Comparison of ENCODE assay signal across 19 cellular contexts in the genomic region with DNA sequence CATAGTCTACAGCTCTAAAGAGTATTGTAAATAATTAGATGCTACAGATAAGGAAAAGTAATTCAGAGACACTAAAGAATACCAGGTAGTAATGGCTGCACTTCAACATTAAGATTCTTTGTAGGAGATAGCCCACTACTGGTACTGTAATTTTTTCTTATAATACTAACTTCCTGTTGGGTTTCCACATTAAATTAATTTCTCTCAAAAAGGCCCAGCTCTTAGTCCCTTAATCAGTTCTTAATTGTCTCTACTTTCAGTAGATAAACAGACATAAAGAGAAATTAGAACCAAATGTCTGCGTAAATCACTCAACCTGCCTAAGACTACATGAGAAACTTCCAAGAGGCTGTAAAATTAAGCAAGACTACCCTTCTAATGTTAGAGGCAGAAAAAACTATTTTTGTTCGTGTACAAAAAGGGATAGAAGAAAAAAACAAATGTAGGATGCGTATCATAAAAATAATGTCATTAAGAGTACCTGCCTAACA.
"Had no signal": no experiment of that assay in that cellular context is flagged by ENCODE, and none has a peak within 500 bp of the region (broad histone marks: within the 10 kb centered on the region; RNA-seq: fewer than 3 reads in every experiment).

No MANE protein-coding gene starts in this region.

- DNase-seq: activated CD4-positive, alpha-beta T cell treated with anti-CD3 and anti-CD28 coated beads, Interleukin-2, amount 50 U/mL, for 1 hour; activated naive CD4-positive, alpha-beta T cell treated with Interleukin-2 at 50 U/mL for 16 hours; activated naive CD8-positive, alpha-beta T cell treated with anti-CD3 and anti-CD28 coated beads, Interleukin-2, amount 50 U/mL, for 24 hours; aorta; dorsolateral prefrontal cortex; endodermal cell; erythroblast; left lung; mucosa of descending colon; nephron progenitor cell; occipital lobe; right cardiac atrium; SW 1271; T-helper 9 cell had no signal

- H3K27me3 Mint-ChIP-seq: activated naive CD8-positive, alpha-beta T cell treated with anti-CD3 and anti-CD28 coated beads, Interleukin-2, amount 50 U/mL, for 24 hours; activated T-helper 17 cell treated with anti-CD3 and anti-CD28 coated beads, Interleukin-2, amount 50 U/mL, for 72 hours; stimulated activated naive CD8-positive, alpha-beta T cell treated with anti-CD3 and anti-CD28 coated beads, Interleukin-15, Interleukin-2, amounts not matched to agents 100 ng/mL and 50 ng/mL, for 24 hours had no signal

- H3K4me3 ChIP-seq: dorsolateral prefrontal cortex, left lung, mucosa of descending colon, prostate gland had no signal

- H3K27ac ChIP-seq: prostate gland had no signal

- H3K4me1 ChIP-seq: prostate gland had no signal

- FAIRE-seq: keratinocyte had no signal

- H3K36me3 ChIP-seq: prostate gland had no signal

- H3K4me1 Mint-ChIP-seq: endodermal cell had no signal

- ATAC-seq: activated CD4-positive, CD25-positive, alpha-beta regulatory T cell treated with anti-CD3 and anti-CD28 coated beads, Interleukin-2, amount 50 U/mL, for 24 hours; activated naive CD8-positive, alpha-beta T cell treated with anti-CD3 and anti-CD28 coated beads, Interleukin-2, amount 50 U/mL, for 24 hours; activated T-helper 17 cell treated with anti-CD3 and anti-CD28 coated beads, Interleukin-2, amount 50 U/mL, for 72 hours; left lung; mucosa of descending colon had no signal

- H3K27ac Mint-ChIP-seq: activated naive CD8-positive, alpha-beta T cell treated with anti-CD3 and anti-CD28 coated beads, Interleukin-2, amount 50 U/mL, for 24 hours had no signal

- H3K9me3 ChIP-seq: left lung, mucosa of descending colon, prostate gland had no signal

- H3K4me3 Mint-ChIP-seq: activated naive CD8-positive, alpha-beta T cell treated with anti-CD3 and anti-CD28 coated beads, Interleukin-2, amount 50 U/mL, for 24 hours; endodermal cell; nephron progenitor cell; stimulated activated naive CD8-positive, alpha-beta T cell treated with anti-CD3 and anti-CD28 coated beads, Interleukin-15, Interleukin-2, amounts not matched to agents 100 ng/mL and 50 ng/mL, for 24 hours had no signal

- H3K9me3 Mint-ChIP-seq: activated naive CD8-positive, alpha-beta T cell treated with anti-CD3 and anti-CD28 coated beads, Interleukin-2, amount 50 U/mL, for 24 hours; activated T-helper 17 cell treated with anti-CD3 and anti-CD28 coated beads, Interleukin-2, amount 50 U/mL, for 72 hours; endodermal cell; nephron progenitor cell; stimulated activated naive CD8-positive, alpha-beta T cell treated with anti-CD3 and anti-CD28 coated beads, Interleukin-15, Interleukin-2, amounts not matched to agents 100 ng/mL and 50 ng/mL, for 24 hours had no signal

- H3K27me3 ChIP-seq: dorsolateral prefrontal cortex, left lung had no signal
